In genomic region chr19:38974599-38975213, GRCh38 we compare ENCODE assay signal across 8 cellular contexts. TPM values are rescaled to one million over a fixed set of nuclear protein-coding genes. Genes with fewer than 3 reads are reported as not detected.
DNase-seq lines count a peak whose midpoint lies in the region; ATAC-seq and TF ChIP-seq lines count a peak whose summit lies in the region.

No MANE protein-coding gene starts in this region.

- no peak for TF ChIP-seq POLR2A in upper lobe of left lung (IDR thresholded peaks at IDR 0.05)

- H3K4me3 ChIP-seq in colonic mucosa (peak overlapping the region; percentile 36), mesodermal cell (ENCODE audit: extremely low read depth, insufficient read depth, low read length, poor library complexity, severe bottlenecking) (peak overlapping the region; percentile 69), upper lobe of left lung (peak overlapping the region; percentile 47 to 75 (median 62))

- 23 to 25% methylated on average over 11 to 13 of the region's 19 CpGs for WGBS in mesodermal cell (ENCODE audit: insufficient coverage in 2 of 2), 2 experiments
- 59 to 61% methylated on average over 19 of the region's 19 CpGs for WGBS in upper lobe of left lung, 2 donors

- peak overlapping the region in 1 of 2 donors; percentile 40 for H3K9ac ChIP-seq in colonic mucosa (ENCODE audit: low read depth in 2 of 2, low read length in 2 of 2)

- H3K4me1 ChIP-seq in colonic mucosa = no peaks in the 10 kb centered on the region
- H3K4me1 ChIP-seq in mesodermal cell (ENCODE audit: control insufficient read depth, insufficient read depth, low read length, poor library complexity, severe bottlenecking) = peaks cover 6% of the 10 kb centered on the region
- peaks cover 7 to 20% (median 11%) of the 10 kb centered on the region in 4 donors for H3K4me1 ChIP-seq in upper lobe of left lung

- no peak for TF ChIP-seq CTCF in colonic mucosa (IDR thresholded peaks at IDR 0.05)
- no peak for TF ChIP-seq CTCF in upper lobe of left lung (IDR thresholded peaks at IDR 0.05)

- peaks cover 2% of the 10 kb centered on the region for H3K36me3 Mint-ChIP-seq in activated naive CD4-positive, alpha-beta T cell treated with anti-CD3 and anti-CD28 coated beads, Interleukin-2, amount 50 U/mL, for 24 hours
- peaks cover 4 to 12% of the 10 kb centered on the region in 2 donors for H3K36me3 Mint-ChIP-seq in activated naive CD4-positive, alpha-beta T cell treated with anti-CD3 and anti-CD28 coated beads, Interleukin-2, amount 50 U/mL, for 72 hours

- H3K4me3 Mint-ChIP-seq in activated naive CD4-positive, alpha-beta T cell treated with anti-CD3 and anti-CD28 coated beads, Interleukin-2, amount 50 U/mL, for 24 hours = peak overlapping the region; percentile 60

- no peaks in the 10 kb centered on the region for H3K9me3 Mint-ChIP-seq in activated naive CD4-positive, alpha-beta T cell treated with anti-CD3 and anti-CD28 coated beads, Interleukin-2, amount 50 U/mL, for 24 hours
- no peaks in the 10 kb centered on the region for H3K9me3 Mint-ChIP-seq in activated naive CD4-positive, alpha-beta T cell treated with anti-CD3 and anti-CD28 coated beads, Interleukin-2, amount 50 U/mL, for 72 hours

- H3K9me3 ChIP-seq in colonic mucosa = no peaks in the 10 kb centered on the region
- H3K9me3 ChIP-seq in mesodermal cell (ENCODE audit: control insufficient read depth, low read length) = no peaks in the 10 kb centered on the region
- H3K9me3 ChIP-seq in upper lobe of left lung = no peaks in the 10 kb centered on the region

- no peak overlapping the region for H3K27ac Mint-ChIP-seq in activated naive CD4-positive, alpha-beta T cell treated with anti-CD3 and anti-CD28 coated beads, Interleukin-2, amount 50 U/mL, for 24 hours
- H3K27ac Mint-ChIP-seq in activated naive CD4-positive, alpha-beta T cell treated with anti-CD3 and anti-CD28 coated beads, Interleukin-2, amount 50 U/mL, for 72 hours = no peak overlapping the region

- H3K27me3 Mint-ChIP-seq in activated naive CD4-positive, alpha-beta T cell treated with anti-CD3 and anti-CD28 coated beads, Interleukin-2, amount 50 U/mL, for 24 hours = peaks cover 21% of the 10 kb centered on the region

- peaks cover 17% of the 10 kb centered on the region for H3K4me1 Mint-ChIP-seq in activated naive CD4-positive, alpha-beta T cell treated with anti-CD3 and anti-CD28 coated beads, Interleukin-2, amount 50 U/mL, for 24 hours

- H3K36me3 ChIP-seq in colonic mucosa (no peaks in the 10 kb centered on the region), mesodermal cell (ENCODE audit: control insufficient read depth, insufficient read depth, low read length) (peaks cover 10% of the 10 kb centered on the region), upper lobe of left lung (no peaks in the 10 kb centered on the region)

- H3K27ac ChIP-seq in colonic mucosa (peak overlapping the region; percentile 77), mesodermal cell (ENCODE audit: low read depth, low read length, severe bottlenecking) (no peak overlapping the region), upper lobe of left lung (peak overlapping the region; percentile 65 to 89 (median 79))

- no peak for DNase-seq in activated naive CD4-positive, alpha-beta T cell treated with Interleukin-2 at 50 U/mL for 16 hours
- DNase-seq in colonic mucosa = no peak
- DNase-seq in upper lobe of left lung = no peak
- no peak for DNase-seq in NCI-H2029 (lab: John Stamatoyannopoulos, UW)
- DNase-seq in cerebellar cortex (ENCODE audit: low spot score) = no peak
- DNase-seq in activated naive CD4-positive, alpha-beta T cell treated with anti-CD3 and anti-CD28 coated beads, Interleukin-2, amount 50 U/mL, for 72 hours (ENCODE audit: low spot score in 2 of 2) = no peak

- intact Hi-C loops in colonic mucosa (cut with DNase I) = no loop called here

- H3K27me3 ChIP-seq in colonic mucosa = peaks cover 19% of the 10 kb centered on the region
- no peaks in the 10 kb centered on the region for H3K27me3 ChIP-seq in upper lobe of left lung

- ATAC-seq in upper lobe of left lung (ENCODE audit: low FRiP score in 2 of 2) = no peak
- no peak for ATAC-seq in activated naive CD4-positive, alpha-beta T cell treated with anti-CD3 and anti-CD28 coated beads, Interleukin-2, amount 50 U/mL, for 72 hours

- TF ChIP-seq EP300 in upper lobe of left lung (IDR thresholded peaks at IDR 0.05) = no peak

RNA-seq across cellular contexts. Expression of gene FBXO17, which starts 0.8 kb away (rescaled TPM):
- total RNA-seq in colonic mucosa (1 to 10 TPM; 1.7 to 1.9 TPM), upper lobe of left lung (10 to 100 TPM in 3 of 6 donors, 1 to 10 TPM in 3; 5.0 to 18.9 (median 10.4) TPM)
- polyA plus RNA-seq in mesodermal cell (2013, experiment 1 of 2) = 24.3 TPM
- 21.7 TPM for polyA plus RNA-seq in mesodermal cell (2013, experiment 2 of 2)
- under 1 TPM in 1 of 2 donors, not detected in 1; 0.10 TPM for total RNA-seq in activated naive CD4-positive, alpha-beta T cell treated with anti-CD3 and anti-CD28 coated beads, Interleukin-2, amount 50 U/mL, for 72 hours

RNA-seq across cellular contexts. Expression of gene MRPS12, which starts 44.0 kb away (rescaled TPM):
- total RNA-seq in colonic mucosa (100 to 1,000 TPM in 1 of 2 donors, 10 to 100 TPM in 1; 38.0 to 107 TPM), upper lobe of left lung (10 to 100 TPM in 4 of 6 donors, 1 to 10 TPM in 2; 3.1 to 38.3 (median 26.0) TPM)
- polyA plus RNA-seq in mesodermal cell (2013, experiment 1 of 2) = 33.0 TPM
- polyA plus RNA-seq in mesodermal cell (2013, experiment 2 of 2) = 27.8 TPM
- 10 to 100 TPM; 54.1 to 93.0 TPM for total RNA-seq in activated naive CD4-positive, alpha-beta T cell treated with anti-CD3 and anti-CD28 coated beads, Interleukin-2, amount 50 U/mL, for 72 hours

RNA-seq across cellular contexts. Expression of gene SARS2, which starts 44.1 kb away (rescaled TPM):
- total RNA-seq in colonic mucosa (10 to 100 TPM; 27.2 to 37.2 TPM), upper lobe of left lung (10 to 100 TPM; 14.3 to 54.5 (median 23.0) TPM)
- 36.6 TPM for polyA plus RNA-seq in mesodermal cell (2013, experiment 1 of 2)
- polyA plus RNA-seq in mesodermal cell (2013, experiment 2 of 2) = 24.6 TPM
- 10 to 100 TPM; 35.9 to 59.1 TPM for total RNA-seq in activated naive CD4-positive, alpha-beta T cell treated with anti-CD3 and anti-CD28 coated beads, Interleukin-2, amount 50 U/mL, for 72 hours

RNA-seq across cellular contexts. Expression of gene FBXO27, which starts 57.6 kb away (rescaled TPM):
- total RNA-seq in colonic mucosa (1 to 10 TPM; 1.1 to 2.4 TPM), upper lobe of left lung (1 to 10 TPM; 1.0 to 9.3 (median 6.3) TPM)
- polyA plus RNA-seq in mesodermal cell (2013, experiment 1 of 2) = 2.9 TPM
- 2.1 TPM for polyA plus RNA-seq in mesodermal cell (2013, experiment 2 of 2)
- total RNA-seq in activated naive CD4-positive, alpha-beta T cell treated with anti-CD3 and anti-CD28 coated beads, Interleukin-2, amount 50 U/mL, for 72 hours = under 1 TPM in 1 of 2 donors, not detected in 1; 0.35 TPM
